ENCODE assay signal across 1 cellular context in the genomic region with DNA sequence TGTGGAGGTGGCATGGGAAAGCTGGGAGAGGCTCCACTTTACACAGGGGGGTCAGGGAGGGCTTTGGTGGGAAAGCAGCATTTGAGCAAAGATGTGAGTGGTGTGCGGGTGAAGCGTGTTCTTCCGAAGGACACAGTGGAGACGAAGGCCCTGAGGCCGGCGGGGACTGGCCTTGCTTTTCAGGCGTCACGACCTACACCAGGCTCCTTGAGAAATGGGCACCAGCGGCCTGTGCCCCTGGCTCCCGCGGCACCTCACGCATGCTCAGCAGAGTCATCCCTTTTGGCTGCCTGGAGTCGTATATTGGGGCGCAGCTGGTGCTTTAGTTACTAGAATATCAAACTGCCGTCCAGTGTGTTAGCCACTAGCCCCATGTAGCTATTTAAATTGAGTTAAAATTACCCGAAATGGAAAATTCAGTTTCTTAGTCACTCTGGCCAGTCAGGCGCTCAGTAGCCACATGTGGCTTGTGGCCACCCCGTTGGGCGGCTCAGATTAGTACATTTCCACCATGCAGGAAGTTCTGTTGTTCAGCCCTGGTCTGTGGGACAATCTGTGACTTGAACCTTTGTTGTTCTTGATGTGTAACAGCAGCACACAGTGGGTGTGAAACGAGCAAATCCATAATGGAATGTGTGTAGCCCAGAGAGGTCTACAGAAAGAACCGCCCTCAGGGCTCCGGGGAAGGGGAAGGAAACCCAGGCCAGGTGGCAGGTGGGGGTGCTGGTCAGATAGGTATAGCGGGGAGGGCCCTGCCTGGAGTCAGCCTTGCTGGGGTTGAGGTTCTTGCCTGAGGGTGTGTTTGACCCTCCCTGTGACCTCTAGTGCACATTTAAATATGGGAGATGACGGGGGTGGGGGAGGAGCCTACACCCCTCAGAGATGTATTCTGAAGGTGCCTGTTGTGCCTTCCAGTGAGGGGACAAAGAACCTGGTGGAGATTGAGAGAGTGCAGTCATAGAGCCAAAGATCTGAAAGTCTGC.
TF ChIP-seq lines count a peak whose summit lies in the region.

No MANE protein-coding gene starts in this region.

TF ChIP-seq in GM23338, 12 proteins besides CTCF, POLR2A, EP300 and RAD21 (continued from another document):
- TF ChIP-seq, protein P1, sequence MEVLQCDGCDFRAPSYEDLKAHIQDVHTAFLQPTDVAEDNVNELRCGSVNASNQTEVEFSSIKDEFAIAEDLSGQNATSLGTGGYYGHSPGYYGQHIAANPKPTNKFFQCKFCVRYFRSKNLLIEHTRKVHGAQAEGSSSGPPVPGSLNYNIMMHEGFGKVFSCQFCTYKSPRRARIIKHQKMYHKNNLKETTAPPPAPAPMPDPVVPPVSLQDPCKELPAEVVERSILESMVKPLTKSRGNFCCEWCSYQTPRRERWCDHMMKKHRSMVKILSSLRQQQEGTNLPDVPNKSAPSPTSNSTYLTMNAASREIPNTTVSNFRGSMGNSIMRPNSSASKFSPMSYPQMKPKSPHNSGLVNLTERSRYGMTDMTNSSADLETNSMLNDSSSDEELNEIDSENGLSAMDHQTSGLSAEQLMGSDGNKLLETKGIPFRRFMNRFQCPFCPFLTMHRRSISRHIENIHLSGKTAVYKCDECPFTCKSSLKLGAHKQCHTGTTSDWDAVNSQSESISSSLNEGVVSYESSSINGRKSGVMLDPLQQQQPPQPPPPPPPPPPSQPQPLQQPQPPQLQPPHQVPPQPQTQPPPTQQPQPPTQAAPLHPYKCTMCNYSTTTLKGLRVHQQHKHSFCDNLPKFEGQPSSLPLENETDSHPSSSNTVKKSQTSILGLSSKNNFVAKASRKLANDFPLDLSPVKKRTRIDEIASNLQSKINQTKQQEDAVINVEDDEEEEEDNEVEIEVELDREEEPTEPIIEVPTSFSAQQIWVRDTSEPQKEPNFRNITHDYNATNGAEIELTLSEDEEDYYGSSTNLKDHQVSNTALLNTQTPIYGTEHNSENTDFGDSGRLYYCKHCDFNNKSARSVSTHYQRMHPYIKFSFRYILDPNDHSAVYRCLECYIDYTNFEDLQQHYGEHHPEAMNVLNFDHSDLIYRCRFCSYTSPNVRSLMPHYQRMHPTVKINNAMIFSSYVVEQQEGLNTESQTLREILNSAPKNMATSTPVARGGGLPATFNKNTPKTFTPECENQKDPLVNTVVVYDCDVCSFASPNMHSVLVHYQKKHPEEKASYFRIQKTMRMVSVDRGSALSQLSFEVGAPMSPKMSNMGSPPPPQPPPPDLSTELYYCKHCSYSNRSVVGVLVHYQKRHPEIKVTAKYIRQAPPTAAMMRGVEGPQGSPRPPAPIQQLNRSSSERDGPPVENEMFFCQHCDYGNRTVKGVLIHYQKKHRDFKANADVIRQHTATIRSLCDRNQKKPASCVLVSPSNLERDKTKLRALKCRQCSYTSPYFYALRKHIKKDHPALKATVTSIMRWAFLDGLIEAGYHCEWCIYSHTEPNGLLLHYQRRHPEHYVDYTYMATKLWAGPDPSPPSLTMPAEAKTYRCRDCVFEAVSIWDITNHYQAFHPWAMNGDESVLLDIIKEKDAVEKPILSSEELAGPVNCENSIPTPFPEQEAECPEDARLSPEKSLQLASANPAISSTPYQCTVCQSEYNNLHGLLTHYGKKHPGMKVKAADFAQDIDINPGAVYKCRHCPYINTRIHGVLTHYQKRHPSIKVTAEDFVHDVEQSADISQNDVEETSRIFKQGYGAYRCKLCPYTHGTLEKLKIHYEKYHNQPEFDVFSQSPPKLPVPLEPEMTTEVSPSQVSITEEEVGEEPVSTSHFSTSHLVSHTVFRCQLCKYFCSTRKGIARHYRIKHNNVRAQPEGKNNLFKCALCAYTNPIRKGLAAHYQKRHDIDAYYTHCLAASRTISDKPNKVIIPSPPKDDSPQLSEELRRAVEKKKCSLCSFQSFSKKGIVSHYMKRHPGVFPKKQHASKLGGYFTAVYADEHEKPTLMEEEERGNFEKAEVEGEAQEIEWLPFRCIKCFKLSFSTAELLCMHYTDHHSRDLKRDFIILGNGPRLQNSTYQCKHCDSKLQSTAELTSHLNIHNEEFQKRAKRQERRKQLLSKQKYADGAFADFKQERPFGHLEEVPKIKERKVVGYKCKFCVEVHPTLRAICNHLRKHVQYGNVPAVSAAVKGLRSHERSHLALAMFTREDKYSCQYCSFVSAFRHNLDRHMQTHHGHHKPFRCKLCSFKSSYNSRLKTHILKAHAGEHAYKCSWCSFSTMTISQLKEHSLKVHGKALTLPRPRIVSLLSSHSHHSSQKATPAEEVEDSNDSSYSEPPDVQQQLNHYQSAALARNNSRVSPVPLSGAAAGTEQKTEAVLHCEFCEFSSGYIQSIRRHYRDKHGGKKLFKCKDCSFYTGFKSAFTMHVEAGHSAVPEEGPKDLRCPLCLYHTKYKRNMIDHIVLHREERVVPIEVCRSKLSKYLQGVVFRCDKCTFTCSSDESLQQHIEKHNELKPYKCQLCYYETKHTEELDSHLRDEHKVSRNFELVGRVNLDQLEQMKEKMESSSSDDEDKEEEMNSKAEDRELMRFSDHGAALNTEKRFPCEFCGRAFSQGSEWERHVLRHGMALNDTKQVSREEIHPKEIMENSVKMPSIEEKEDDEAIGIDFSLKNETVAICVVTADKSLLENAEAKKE (CRISPR knock-in tag; IDR thresholded peaks at IDR 0.05), result no peak
- TF ChIP-seq NANOG (IDR thresholded peaks at IDR 0.05; ENCODE audit: borderline replicate concordance), result no peak
- no peak for TF ChIP-seq ETS1 (IDR thresholded peaks at IDR 0.05)
- TF ChIP-seq JUNB (IDR thresholded peaks at IDR 0.05; ENCODE audit: unreplicated experiment), result no peak
- TF ChIP-seq EZH2 (IDR thresholded peaks at IDR 0.05; ENCODE audit: low read depth, unreplicated experiment), result no peak
- TF ChIP-seq ZNF114 (CRISPR knock-in tag; IDR thresholded peaks at IDR 0.05), result no peak
- TF ChIP-seq REST (IDR thresholded peaks at IDR 0.05; ENCODE audit: unreplicated experiment), result no peak
